Comparison of ENCODE assay signal across 20 cellular contexts in genomic region chr6:85775883-85776282, GRCh38.
"Had no signal": no experiment of that assay in that cellular context is flagged by ENCODE, and none has a peak within 500 bp of the region (broad histone marks: within the 10 kb centered on the region; RNA-seq: fewer than 3 reads in every experiment).

No MANE protein-coding gene starts in this region.

- H3K4me3 ChIP-seq: cardiac muscle cell, gastroesophageal sphincter, sigmoid colon, smooth muscle cell, testis, vagina had no signal

- H3K27ac ChIP-seq: cardiac muscle cell, epithelial cell of prostate, gastroesophageal sphincter, sigmoid colon, testis, vagina had no signal

- H3K4me1 ChIP-seq: gastroesophageal sphincter, sigmoid colon, testis, vagina had no signal

- DNase-seq: activated CD4-positive, alpha-beta memory T cell treated with anti-CD3 and anti-CD28 coated beads for 36 hours; activated CD4-positive, alpha-beta T cell treated with anti-CD3 and anti-CD28 coated beads for 48 hours; activated effector memory CD4-positive, alpha-beta T cell treated with anti-CD3 and anti-CD28 coated beads, Interleukin-2, amount 50 U/mL, for 16 hours; activated naive CD4-positive, alpha-beta T cell treated with anti-CD3 and anti-CD28 coated beads, Interleukin-2, amount 10 ng/mL, durations not matched to agents 7 days and 5 days; head of caudate nucleus; left ventricle myocardium superior; mammary epithelial cell; midbrain; natural killer cell; sigmoid colon; stimulated activated CD4-positive, alpha-beta T cell treated with anti-CD3 and anti-CD28 coated beads, Interleukin-15, amount 100 ng/mL, for 24 hours; stimulated activated CD4-positive, alpha-beta T cell treated with anti-CD3 and anti-CD28 coated beads, Interleukin-2, amount 100 ng/mL, for 48 hours; stimulated activated CD8-positive, alpha-beta memory T cell treated with anti-CD3 and anti-CD28 coated beads, Interleukin-4, amount 100 ng/mL, for 48 hours; stimulated activated naive B cell treated with anti-CD40 and anti-IgM and Interleukin-4, amounts not matched to agents 10 μg/mL and 1 μg/mL and 100 μg/mL, for 72 hours; testis had no signal

- H3K9me3 ChIP-seq: testis, vagina had no signal

- H3K27me3 ChIP-seq: cardiac muscle cell, gastroesophageal sphincter, sigmoid colon, testis, vagina had no signal

- H3K4me2 ChIP-seq: smooth muscle cell had no signal

- H3K36me3 ChIP-seq: cardiac muscle cell, gastroesophageal sphincter, sigmoid colon, vagina had no signal

- ATAC-seq: gastroesophageal sphincter; left ventricle myocardium superior; natural killer cell; stimulated activated naive B cell treated with anti-CD40 and anti-IgM and Interleukin-4, amounts not matched to agents 10 μg/mL and 1 μg/mL and 100 μg/mL, for 72 hours had no signal
